Comparison of ENCODE assay signal across 8 cellular contexts in genomic region chr19:1270168-1270853, GRCh38. TPM values are rescaled to one million over a fixed set of nuclear protein-coding genes. Genes with fewer than 3 reads are reported as not detected.
DNase-seq lines count a peak whose midpoint lies in the region; ATAC-seq, FAIRE-seq and TF ChIP-seq lines count a peak whose summit lies in the region.

No MANE protein-coding gene starts in this region.

- no peak for TF ChIP-seq POLR2A in HepG2 (IDR thresholded peaks at IDR 0.05; ENCODE audit: insufficient read depth in 1 of 2, low read depth in 2 of 2, low read length in 2 of 2)
- no peak for TF ChIP-seq POLR2A in tibial nerve (IDR thresholded peaks at IDR 0.05)

- peak overlapping the region; percentile 100 for H3K4me2 ChIP-seq in HepG2 (ENCODE audit: low read depth, low read length)

- peaks cover 56% of the 10 kb centered on the region for H3K4me1 Mint-ChIP-seq in activated naive CD8-positive, alpha-beta T cell treated with anti-CD3 and anti-CD28 coated beads for 36 hours

- peaks cover 34% of the 10 kb centered on the region for H3K79me2 ChIP-seq in HepG2 (ENCODE audit: insufficient read depth, low read length)

- CTCF ChIA-PET in HepG2 (lab: Yijun Ruan, JAX; ENCODE audit: low intra/inter-chr PET ratio, low total read pairs): no interaction called here

- no peaks in the 10 kb centered on the region for H3K9me3 Mint-ChIP-seq in activated naive CD8-positive, alpha-beta T cell treated with anti-CD3 and anti-CD28 coated beads for 36 hours

- intact Hi-C loops in HepG2 (cut with micrococcal nuclease; ENCODE audit: unreplicated experiment): no loop called here

- H3K36me3 ChIP-seq in HepG2 (replicated peaks in 1 of 2; ENCODE audit: control insufficient read depth in 1 of 2, insufficient read depth in 2 of 2, low read length in 2 of 2) (peaks cover 19 to 46% of the 10 kb centered on the region in 2 experiments), tibial nerve (peaks cover 6 to 44% (median 38%) of the 10 kb centered on the region in 3 donors)

- peak overlapping the region; percentile 90 for H3K9ac ChIP-seq in HepG2 (ENCODE audit: insufficient read depth, low read depth, low read length)

- in situ Hi-C loops in HepG2 (cut with HindIII; ENCODE audit: extremely low pct_ligation_motif_present, low pct_unique_long_range_greater_than_20kb): no loop called here
- in situ Hi-C loops in KBM-7 (cut with MboI; ENCODE audit: low pct_unique_long_range_greater_than_20kb, low sequenced_read_pairs): no loop called here

- ATAC-seq in HepG2: no peak

- peak overlapping the region; percentile 96 for H3K4me3 Mint-ChIP-seq in activated naive CD8-positive, alpha-beta T cell treated with anti-CD3 and anti-CD28 coated beads for 36 hours

- H3K27ac ChIP-seq in HepG2 (ENCODE audit: extremely low read length, insufficient read depth, low read length) (peak overlapping the region; percentile 85), tibial nerve (peak overlapping the region; percentile 93 to 100 (median 98))

- no peak for TF ChIP-seq RAD21 in HepG2 (CRISPR knock-in tag; IDR thresholded peaks at IDR 0.05)

- peak; percentile 33 for DNase-seq in activated naive CD4-positive, alpha-beta T cell treated with Interleukin-2 at 50 U/mL for 16 hours
- DNase-seq in activated naive CD4-positive, alpha-beta T cell (lab: John Stamatoyannopoulos, UW): no peak
- DNase-seq in activated naive CD8-positive, alpha-beta T cell treated with anti-CD3 and anti-CD28 coated beads for 36 hours: no peak
- no peak for DNase-seq in HepG2 (ENCODE audit: low spot score)
- no peak for DNase-seq in tibial nerve (ENCODE audit: low spot score in 2 of 2)
- DNase-seq in KBM-7: no peak
- no peak for DNase-seq in amniotic stem cell (lab: John Stamatoyannopoulos, UW)
- no peak for DNase-seq in NCI-H526 treated with DMSO at 0.1 percent for 48 hours (lab: John Stamatoyannopoulos, UW)

- WGBS in HepG2 (ENCODE audit: low lambda C conversion rate): 24% methylated on average over 8 of the region's 9 CpGs
- WGBS in tibial nerve, 2 donors: 22 to 26% methylated on average over 8 to 9 of the region's 9 CpGs

- TF ChIP-seq CTCF in HepG2 (CRISPR knock-in tag; IDR thresholded peaks at IDR 0.05) (no peak), tibial nerve (IDR thresholded peaks at IDR 0.05) (peak in 1 of 5 experiments; percentile 4)

- H3K27me3 ChIP-seq in HepG2 (ENCODE audit: control insufficient read depth in 1 of 2, insufficient read depth in 2 of 2, low read length in 2 of 2): no peaks in the 10 kb centered on the region
- no peaks in the 10 kb centered on the region for H3K27me3 ChIP-seq in tibial nerve

- H3K36me3 Mint-ChIP-seq in activated naive CD8-positive, alpha-beta T cell treated with anti-CD3 and anti-CD28 coated beads for 36 hours: peaks cover 44% of the 10 kb centered on the region

- POLR2A ChIA-PET in HepG2 (lab: Yijun Ruan, JAX): interaction anchor here (0.9 to 11.5 kb wide), 10 partner anchors 14 to 248 kb away, joined by 3 to 668 read pairs (median 18); partner anchors contain the start of genes ATP5F1D, CBARP and MIDN

- H4K20me1 ChIP-seq in HepG2 (ENCODE audit: insufficient read depth, low read length): peaks cover 36% of the 10 kb centered on the region

- H3K27ac Mint-ChIP-seq in activated naive CD8-positive, alpha-beta T cell treated with anti-CD3 and anti-CD28 coated beads for 36 hours: peak overlapping the region; percentile 96

- BruUV-seq in HepG2 (replicated peaks; lab: Mats Ljungman, UMichigan): no TSS peak

- no peak overlapping the region for H2AFZ ChIP-seq in HepG2 (ENCODE audit: low read length)

- H3K27me3 Mint-ChIP-seq in activated naive CD8-positive, alpha-beta T cell treated with anti-CD3 and anti-CD28 coated beads for 36 hours: peaks cover 4% of the 10 kb centered on the region

- no peak for FAIRE-seq in HepG2 (lab: Jason Lieb, UNC)

- H3K4me1 ChIP-seq in HepG2 (ENCODE audit: insufficient read depth, low read length): peaks cover 76% of the 10 kb centered on the region
- H3K4me1 ChIP-seq in tibial nerve: peaks cover 11 to 89% (median 86%) of the 10 kb centered on the region in 4 donors

- peak overlapping the region; percentile 59 to 83 (median 62) for H3K4me3 ChIP-seq in HepG2 (replicated peaks in 1 of 3; ENCODE audit: insufficient read depth in 1 of 3, low read depth in 2 of 3, low read length in 3 of 3)
- peak overlapping the region; percentile 72 to 81 (median 77) for H3K4me3 ChIP-seq in tibial nerve

- H3K9me3 ChIP-seq in HepG2 (ENCODE audit: low read length) (no peaks in the 10 kb centered on the region), tibial nerve (no peaks in the 10 kb centered on the region)

- TF ChIP-seq EP300 in HepG2 (IDR thresholded peaks at IDR 0.05; ENCODE audit: low read depth in 2 of 2, low read length in 2 of 2): no peak
- TF ChIP-seq EP300 in HepG2 (CRISPR knock-in tag; IDR thresholded peaks at IDR 0.05; ENCODE audit: borderline replicate concordance): no peak
- no peak for TF ChIP-seq EP300 in tibial nerve (IDR thresholded peaks at IDR 0.05)

RNA-seq across cellular contexts. Expression of gene CIRBP, which starts 1.2 kb away (rescaled TPM):
- total RNA-seq in activated naive CD8-positive, alpha-beta T cell treated with anti-CD3 and anti-CD28 coated beads for 36 hours: 100 to 1,000 TPM; 208 to 216 TPM
- total RNA-seq in HepG2 (2016; rRNA removed; fragmentation: Illumina TruSeq; extraction: Trizol): 133 and 135 TPM in 2 replicates
- total RNA-seq in HepG2 (2016; cell fraction: cytosol; rRNA removed; fragmentation: Illumina TruSeq; extraction: Trizol; ENCODE audit: low read depth): 96.6 and 116 TPM in 2 replicates
- total RNA-seq in HepG2 (2016; cell fraction: insoluble cytoplasmic fraction; rRNA removed; fragmentation: Illumina TruSeq; extraction: Trizol): 122 and 153 TPM in 2 replicates
- total RNA-seq in HepG2 (2016; cell fraction: membrane; rRNA removed; fragmentation: Illumina TruSeq; extraction: Trizol): 83.7 and 88.2 TPM in 2 replicates
- 100 and 108 TPM in 2 replicates for total RNA-seq in HepG2 (2016; cell fraction: nucleus; rRNA removed; fragmentation: Illumina TruSeq; extraction: Trizol)
- polyA plus RNA-seq in HepG2 (2011; rRNA removed): 140 and 177 TPM in 2 replicates
- 120 and 152 TPM in 2 replicates for polyA plus RNA-seq in HepG2 (2011; cell fraction: cytosol; rRNA removed)
- 887 and 1,037 TPM in 2 replicates for polyA plus RNA-seq in HepG2 (2011; cell fraction: nucleus; rRNA removed)
- polyA plus RNA-seq in HepG2 (2012): 154 and 221 TPM in 2 replicates
- polyA plus RNA-seq in HepG2 (2016; cell fraction: cytosol; fragmentation: Illumina TruSeq; extraction: Trizol; ENCODE audit: low read depth): 39.2 and 45.5 TPM in 2 replicates
- polyA plus RNA-seq in HepG2 (2016; cell fraction: insoluble cytoplasmic fraction; fragmentation: Illumina TruSeq; extraction: Trizol; ENCODE audit: low read depth): 156 and 182 TPM in 2 replicates
- 63.6 and 72.0 TPM in 2 replicates for polyA plus RNA-seq in HepG2 (2016; cell fraction: membrane; fragmentation: Illumina TruSeq; extraction: Trizol; ENCODE audit: low read depth)
- polyA plus RNA-seq in HepG2 (2016; cell fraction: nucleus; fragmentation: Illumina TruSeq; extraction: Trizol; ENCODE audit: insufficient read depth, low read depth): 293 and 318 TPM in 2 replicates
- 38.8 and 49.7 TPM in 2 replicates for polyA minus RNA-seq in HepG2 (2011; rRNA and poly(A)+ RNA removed; ENCODE audit: low replicate concordance)
- polyA minus RNA-seq in HepG2 (2011; cell fraction: cytosol; rRNA and poly(A)+ RNA removed): 32.8 and 38.9 TPM in 2 replicates
- polyA minus RNA-seq in HepG2 (2011; cell fraction: nucleus; rRNA and poly(A)+ RNA removed): 106 and 131 TPM in 2 replicates
- total RNA-seq in tibial nerve: 100 to 1,000 TPM; 389 to 640 (median 576) TPM

RNA-seq across cellular contexts. Expression of gene FAM174C, which starts 5.0 kb away (rescaled TPM):
- total RNA-seq in activated naive CD8-positive, alpha-beta T cell treated with anti-CD3 and anti-CD28 coated beads for 36 hours: 100 to 1,000 TPM in 1 of 2 experiments, 10 to 100 TPM in 1; 99.8 to 101 TPM
- total RNA-seq in HepG2 (2016; rRNA removed; fragmentation: Illumina TruSeq; extraction: Trizol) (21.9 and 31.3 TPM in 2 replicates), tibial nerve (10 to 100 TPM; 25.5 to 80.7 (median 52.0) TPM)
- 67.5 and 90.2 TPM in 2 replicates for total RNA-seq in HepG2 (2016; cell fraction: cytosol; rRNA removed; fragmentation: Illumina TruSeq; extraction: Trizol; ENCODE audit: low read depth)
- total RNA-seq in HepG2 (2016; cell fraction: insoluble cytoplasmic fraction; rRNA removed; fragmentation: Illumina TruSeq; extraction: Trizol): 14.2 and 28.2 TPM in 2 replicates
- 57.9 and 74.3 TPM in 2 replicates for total RNA-seq in HepG2 (2016; cell fraction: membrane; rRNA removed; fragmentation: Illumina TruSeq; extraction: Trizol)
- total RNA-seq in HepG2 (2016; cell fraction: nucleus; rRNA removed; fragmentation: Illumina TruSeq; extraction: Trizol): 18.6 and 22.9 TPM in 2 replicates
- 19.5 and 21.2 TPM in 2 replicates for polyA plus RNA-seq in HepG2 (2011; rRNA removed)
- 21.0 and 42.4 TPM in 2 replicates for polyA plus RNA-seq in HepG2 (2011; cell fraction: cytosol; rRNA removed)
- polyA plus RNA-seq in HepG2 (2011; cell fraction: nucleus; rRNA removed): 45.8 and 49.4 TPM in 2 replicates
- polyA plus RNA-seq in HepG2 (2012): 14.1 and 18.2 TPM in 2 replicates
- polyA plus RNA-seq in HepG2 (2016; cell fraction: cytosol; fragmentation: Illumina TruSeq; extraction: Trizol; ENCODE audit: low read depth): 104 and 136 TPM in 2 replicates
- 24.1 and 30.7 TPM in 2 replicates for polyA plus RNA-seq in HepG2 (2016; cell fraction: insoluble cytoplasmic fraction; fragmentation: Illumina TruSeq; extraction: Trizol; ENCODE audit: low read depth)
- 78.9 and 88.8 TPM in 2 replicates for polyA plus RNA-seq in HepG2 (2016; cell fraction: membrane; fragmentation: Illumina TruSeq; extraction: Trizol; ENCODE audit: low read depth)
- 43.0 and 56.8 TPM in 2 replicates for polyA plus RNA-seq in HepG2 (2016; cell fraction: nucleus; fragmentation: Illumina TruSeq; extraction: Trizol; ENCODE audit: insufficient read depth, low read depth)
- polyA minus RNA-seq in HepG2 (2011; rRNA and poly(A)+ RNA removed; ENCODE audit: low replicate concordance): 15.5 and 24.8 TPM in 2 replicates
- polyA minus RNA-seq in HepG2 (2011; cell fraction: cytosol; rRNA and poly(A)+ RNA removed): 9.4 and 11.7 TPM in 2 replicates
- polyA minus RNA-seq in HepG2 (2011; cell fraction: nucleus; rRNA and poly(A)+ RNA removed): 6.5 and 6.8 TPM in 2 replicates

RNA-seq across cellular contexts. Expression of gene EFNA2, which starts 15.4 kb away (rescaled TPM):
- total RNA-seq in activated naive CD8-positive, alpha-beta T cell treated with anti-CD3 and anti-CD28 coated beads for 36 hours: not detected
- total RNA-seq in HepG2 (2016; rRNA removed; fragmentation: Illumina TruSeq; extraction: Trizol): 4.3 and 9.9 TPM in 2 replicates
- 15.0 and 18.4 TPM in 2 replicates for total RNA-seq in HepG2 (2016; cell fraction: cytosol; rRNA removed; fragmentation: Illumina TruSeq; extraction: Trizol; ENCODE audit: low read depth)
- total RNA-seq in HepG2 (2016; cell fraction: insoluble cytoplasmic fraction; rRNA removed; fragmentation: Illumina TruSeq; extraction: Trizol): 5.2 and 11.1 TPM in 2 replicates
- total RNA-seq in HepG2 (2016; cell fraction: membrane; rRNA removed; fragmentation: Illumina TruSeq; extraction: Trizol): 27.1 and 33.2 TPM in 2 replicates
- total RNA-seq in HepG2 (2016; cell fraction: nucleus; rRNA removed; fragmentation: Illumina TruSeq; extraction: Trizol): 3.7 and 6.5 TPM in 2 replicates
- 6.0 and 11.1 TPM in 2 replicates for polyA plus RNA-seq in HepG2 (2011; rRNA removed)
- polyA plus RNA-seq in HepG2 (2011; cell fraction: cytosol; rRNA removed): 7.3 and 14.1 TPM in 2 replicates
- 17.9 and 19.5 TPM in 2 replicates for polyA plus RNA-seq in HepG2 (2011; cell fraction: nucleus; rRNA removed)
- polyA plus RNA-seq in HepG2 (2012): 6.4 and 6.8 TPM in 2 replicates
- 17.9 and 19.1 TPM in 2 replicates for polyA plus RNA-seq in HepG2 (2016; cell fraction: cytosol; fragmentation: Illumina TruSeq; extraction: Trizol; ENCODE audit: low read depth)
- 7.9 and 11.2 TPM in 2 replicates for polyA plus RNA-seq in HepG2 (2016; cell fraction: insoluble cytoplasmic fraction; fragmentation: Illumina TruSeq; extraction: Trizol; ENCODE audit: low read depth)
- 27.7 and 33.0 TPM in 2 replicates for polyA plus RNA-seq in HepG2 (2016; cell fraction: membrane; fragmentation: Illumina TruSeq; extraction: Trizol; ENCODE audit: low read depth)
- polyA plus RNA-seq in HepG2 (2016; cell fraction: nucleus; fragmentation: Illumina TruSeq; extraction: Trizol; ENCODE audit: insufficient read depth, low read depth): 11.7 and 13.4 TPM in 2 replicates
- 0.28 and 20.0 TPM in 2 replicates for polyA minus RNA-seq in HepG2 (2011; rRNA and poly(A)+ RNA removed; ENCODE audit: low replicate concordance)
- 23.0 and 23.8 TPM in 2 replicates for polyA minus RNA-seq in HepG2 (2011; cell fraction: cytosol; rRNA and poly(A)+ RNA removed)
- polyA minus RNA-seq in HepG2 (2011; cell fraction: nucleus; rRNA and poly(A)+ RNA removed): 2.8 and 4.2 TPM in 2 replicates
- total RNA-seq in tibial nerve: not detected

RNA-seq across cellular contexts. Expression of gene MIDN, which starts 21.9 kb away (rescaled TPM):
- 10 to 100 TPM; 29.3 to 29.6 TPM for total RNA-seq in activated naive CD8-positive, alpha-beta T cell treated with anti-CD3 and anti-CD28 coated beads for 36 hours
- total RNA-seq in HepG2 (2016; rRNA removed; fragmentation: Illumina TruSeq; extraction: Trizol): 8.4 and 10.7 TPM in 2 replicates
- 6.5 and 7.9 TPM in 2 replicates for total RNA-seq in HepG2 (2016; cell fraction: cytosol; rRNA removed; fragmentation: Illumina TruSeq; extraction: Trizol; ENCODE audit: low read depth)
- total RNA-seq in HepG2 (2016; cell fraction: insoluble cytoplasmic fraction; rRNA removed; fragmentation: Illumina TruSeq; extraction: Trizol): 8.9 and 11.0 TPM in 2 replicates
- 14.1 and 14.8 TPM in 2 replicates for total RNA-seq in HepG2 (2016; cell fraction: membrane; rRNA removed; fragmentation: Illumina TruSeq; extraction: Trizol)
- 17.3 and 19.0 TPM in 2 replicates for total RNA-seq in HepG2 (2016; cell fraction: nucleus; rRNA removed; fragmentation: Illumina TruSeq; extraction: Trizol)
- polyA plus RNA-seq in HepG2 (2011; rRNA removed): 18.0 and 19.6 TPM in 2 replicates
- 14.8 and 17.8 TPM in 2 replicates for polyA plus RNA-seq in HepG2 (2011; cell fraction: cytosol; rRNA removed)
- 116 and 135 TPM in 2 replicates for polyA plus RNA-seq in HepG2 (2011; cell fraction: nucleus; rRNA removed)
- 27.5 and 28.1 TPM in 2 replicates for polyA plus RNA-seq in HepG2 (2012)
- 2.7 and 3.3 TPM in 2 replicates for polyA plus RNA-seq in HepG2 (2016; cell fraction: cytosol; fragmentation: Illumina TruSeq; extraction: Trizol; ENCODE audit: low read depth)
- polyA plus RNA-seq in HepG2 (2016; cell fraction: insoluble cytoplasmic fraction; fragmentation: Illumina TruSeq; extraction: Trizol; ENCODE audit: low read depth): 30.9 and 43.0 TPM in 2 replicates
- polyA plus RNA-seq in HepG2 (2016; cell fraction: membrane; fragmentation: Illumina TruSeq; extraction: Trizol; ENCODE audit: low read depth): 10.2 and 10.3 TPM in 2 replicates
- 76.5 and 77.9 TPM in 2 replicates for polyA plus RNA-seq in HepG2 (2016; cell fraction: nucleus; fragmentation: Illumina TruSeq; extraction: Trizol; ENCODE audit: insufficient read depth, low read depth)
- 14.0 and 39.5 TPM in 2 replicates for polyA minus RNA-seq in HepG2 (2011; rRNA and poly(A)+ RNA removed; ENCODE audit: low replicate concordance)
- 42.7 and 47.0 TPM in 2 replicates for polyA minus RNA-seq in HepG2 (2011; cell fraction: cytosol; rRNA and poly(A)+ RNA removed)
- polyA minus RNA-seq in HepG2 (2011; cell fraction: nucleus; rRNA and poly(A)+ RNA removed): 36.8 and 48.0 TPM in 2 replicates
- total RNA-seq in tibial nerve: 10 to 100 TPM; 17.4 to 51.9 (median 39.4) TPM

RNA-seq across cellular contexts. Expression of gene ATP5F1D, which starts 28.8 kb away (rescaled TPM):
- total RNA-seq in activated naive CD8-positive, alpha-beta T cell treated with anti-CD3 and anti-CD28 coated beads for 36 hours: 100 to 1,000 TPM; 175 to 177 TPM
- total RNA-seq in HepG2 (2016; rRNA removed; fragmentation: Illumina TruSeq; extraction: Trizol) (78.7 and 88.0 TPM in 2 replicates), tibial nerve (100 to 1,000 TPM in 3 of 4 donors, 10 to 100 TPM in 1; 67.5 to 140 (median 127) TPM)
- total RNA-seq in HepG2 (2016; cell fraction: cytosol; rRNA removed; fragmentation: Illumina TruSeq; extraction: Trizol; ENCODE audit: low read depth): 72.7 and 79.4 TPM in 2 replicates
- total RNA-seq in HepG2 (2016; cell fraction: insoluble cytoplasmic fraction; rRNA removed; fragmentation: Illumina TruSeq; extraction: Trizol): 80.1 and 93.1 TPM in 2 replicates
- total RNA-seq in HepG2 (2016; cell fraction: membrane; rRNA removed; fragmentation: Illumina TruSeq; extraction: Trizol): 72.8 and 84.2 TPM in 2 replicates
- 40.6 and 53.8 TPM in 2 replicates for total RNA-seq in HepG2 (2016; cell fraction: nucleus; rRNA removed; fragmentation: Illumina TruSeq; extraction: Trizol)
- 39.4 and 49.3 TPM in 2 replicates for polyA plus RNA-seq in HepG2 (2011; rRNA removed)
- polyA plus RNA-seq in HepG2 (2011; cell fraction: cytosol; rRNA removed): 61.0 and 112 TPM in 2 replicates
- 105 and 111 TPM in 2 replicates for polyA plus RNA-seq in HepG2 (2011; cell fraction: nucleus; rRNA removed)
- 67.0 and 70.9 TPM in 2 replicates for polyA plus RNA-seq in HepG2 (2012)
- polyA plus RNA-seq in HepG2 (2016; cell fraction: cytosol; fragmentation: Illumina TruSeq; extraction: Trizol; ENCODE audit: low read depth): 126 and 135 TPM in 2 replicates
- polyA plus RNA-seq in HepG2 (2016; cell fraction: insoluble cytoplasmic fraction; fragmentation: Illumina TruSeq; extraction: Trizol; ENCODE audit: low read depth): 131 and 155 TPM in 2 replicates
- polyA plus RNA-seq in HepG2 (2016; cell fraction: membrane; fragmentation: Illumina TruSeq; extraction: Trizol; ENCODE audit: low read depth): 112 and 121 TPM in 2 replicates
- polyA plus RNA-seq in HepG2 (2016; cell fraction: nucleus; fragmentation: Illumina TruSeq; extraction: Trizol; ENCODE audit: insufficient read depth, low read depth): 129 and 134 TPM in 2 replicates
- 60.5 and 86.6 TPM in 2 replicates for polyA minus RNA-seq in HepG2 (2011; rRNA and poly(A)+ RNA removed; ENCODE audit: low replicate concordance)
- polyA minus RNA-seq in HepG2 (2011; cell fraction: cytosol; rRNA and poly(A)+ RNA removed): 53.6 and 68.0 TPM in 2 replicates
- 14.7 and 18.9 TPM in 2 replicates for polyA minus RNA-seq in HepG2 (2011; cell fraction: nucleus; rRNA and poly(A)+ RNA removed)

Comparison
In these comparisons a context has a peak if more than half of its experiments do, and no peak if none do; other contexts are left out.
1. RNA of gene EFNA2, which starts 15.4 kb away (total RNA-seq): 3.7 to 33.2 TPM in HepG2; not detected in activated naive CD8-positive, alpha-beta T cell treated with anti-CD3 and anti-CD28 coated beads for 36 hours and not detected in tibial nerve; every median in the first group is over 4 times any median in the second.